ENCODE assay signal across 10 cellular contexts in the genomic region with DNA sequence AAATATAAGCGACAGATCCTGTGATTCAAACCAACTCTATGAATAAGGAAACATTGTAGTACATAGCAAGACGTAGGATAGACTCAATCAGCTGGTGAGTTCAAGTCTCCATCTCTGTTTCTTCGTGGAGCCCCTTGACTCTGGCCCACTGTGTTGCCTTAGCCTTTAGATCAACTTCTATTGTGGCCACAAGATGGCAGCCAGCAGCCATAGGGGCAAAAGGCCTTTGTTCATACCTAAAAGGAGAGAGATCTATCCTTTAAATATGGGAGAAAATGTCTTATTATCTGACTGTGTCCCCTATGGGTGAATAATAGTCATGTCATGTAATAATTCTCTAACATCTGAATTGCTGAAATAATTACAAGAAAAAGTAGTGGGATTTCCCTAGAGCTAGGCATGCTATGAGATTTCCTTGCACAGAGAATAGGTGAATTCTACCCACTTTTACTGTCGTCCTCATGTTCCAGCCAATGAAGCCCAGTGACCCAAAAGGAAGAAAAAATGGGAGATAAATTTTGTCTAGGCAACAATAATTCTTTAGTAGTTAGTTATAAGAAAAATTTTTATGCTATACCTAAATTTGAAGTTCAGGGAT.
DNase-seq lines count a peak whose midpoint lies in the region; ATAC-seq and FAIRE-seq lines count a peak whose summit lies in the region.
"Had no signal": no experiment of that assay in that cellular context is flagged by ENCODE, and none has a peak within 500 bp of the region (broad histone marks: within the 10 kb centered on the region; RNA-seq: fewer than 3 reads in every experiment).

No MANE protein-coding gene starts in this region.

- peaks cover 1% of the 10 kb centered on the region for H3K9me3 Mint-ChIP-seq in activated CD8-positive, alpha-beta memory T cell treated with anti-CD3 and anti-CD28 coated beads, Interleukin-2, amount 10 ng/mL, durations not matched to agents 7 days and 5 days (ENCODE audit: low read depth)

- DNase-seq in COLO829 (ENCODE audit: low spot score) (peak; percentile 13), NCI-H69 (lab: John Stamatoyannopoulos, UW) (peak; percentile 76), foreskin melanocyte (peak; percentile 37), GM19239 (ENCODE audit: insufficient read length, low spot score) (no peak), NCI-H510A treated with DMSO at 0.1 percent for 48 hours (lab: John Stamatoyannopoulos, UW) (no peak)
- DNase-seq in activated CD8-positive, alpha-beta memory T cell treated with anti-CD3 and anti-CD28 coated beads, Interleukin-2, amount 10 ng/mL, durations not matched to agents 7 days and 5 days = no peak
- DNase-seq: activated CD8-positive, alpha-beta memory T cell treated with anti-CD3 and anti-CD28 coated beads, Interleukin-2, amount 50 U/mL, for 48 hours; uterus had no signal

- CTCF ChIA-PET in activated CD8-positive, alpha-beta memory T cell treated with anti-CD3 and anti-CD28 coated beads, Interleukin-2, amount 10 ng/mL, durations not matched to agents 7 days and 5 days (lab: Charles Lee) = no interaction called here

- H3K4me3 Mint-ChIP-seq in activated CD8-positive, alpha-beta memory T cell treated with anti-CD3 and anti-CD28 coated beads, Interleukin-2, amount 10 ng/mL, durations not matched to agents 7 days and 5 days = no peak overlapping the region

- H3K27ac Mint-ChIP-seq in activated CD8-positive, alpha-beta memory T cell treated with anti-CD3 and anti-CD28 coated beads, Interleukin-2, amount 10 ng/mL, durations not matched to agents 7 days and 5 days = no peak overlapping the region

- ATAC-seq in GM19351 (IDR thresholded peaks at IDR 0.05; ENCODE audit: unreplicated experiment) (peak; percentile 53), HG03045 (IDR thresholded peaks at IDR 0.05; ENCODE audit: unreplicated experiment) (no peak)
- ATAC-seq in activated CD8-positive, alpha-beta memory T cell treated with anti-CD3 and anti-CD28 coated beads, Interleukin-2, amount 10 ng/mL, durations not matched to agents 7 days and 5 days = no peak

- no peaks in the 10 kb centered on the region for H3K36me3 Mint-ChIP-seq in activated CD8-positive, alpha-beta memory T cell treated with anti-CD3 and anti-CD28 coated beads, Interleukin-2, amount 10 ng/mL, durations not matched to agents 7 days and 5 days

- H3K4me1 Mint-ChIP-seq in activated CD8-positive, alpha-beta memory T cell treated with anti-CD3 and anti-CD28 coated beads, Interleukin-2, amount 10 ng/mL, durations not matched to agents 7 days and 5 days = no peaks in the 10 kb centered on the region

- H3K27me3 Mint-ChIP-seq in activated CD8-positive, alpha-beta memory T cell treated with anti-CD3 and anti-CD28 coated beads, Interleukin-2, amount 10 ng/mL, durations not matched to agents 7 days and 5 days = no peaks in the 10 kb centered on the region

- FAIRE-seq in GM19239 (lab: Jason Lieb, UNC) = no peak

Comparison
In these comparisons a context has a peak if more than half of its experiments do, and no peak if none do; other contexts are left out.
1. DNase-seq: peak in COLO829 (single experiment), NCI-H69 (single experiment) and foreskin melanocyte (single experiment); none in GM19239 (single experiment), activated CD8-positive, alpha-beta memory T cell treated with anti-CD3 and anti-CD28 coated beads, Interleukin-2, amount 10 ng/mL, durations not matched to agents 7 days and 5 days (single experiment) and NCI-H510A treated with DMSO at 0.1 percent for 48 hours (single experiment).